Comparison of ENCODE assay signal across 20 cellular contexts in the genomic region with DNA sequence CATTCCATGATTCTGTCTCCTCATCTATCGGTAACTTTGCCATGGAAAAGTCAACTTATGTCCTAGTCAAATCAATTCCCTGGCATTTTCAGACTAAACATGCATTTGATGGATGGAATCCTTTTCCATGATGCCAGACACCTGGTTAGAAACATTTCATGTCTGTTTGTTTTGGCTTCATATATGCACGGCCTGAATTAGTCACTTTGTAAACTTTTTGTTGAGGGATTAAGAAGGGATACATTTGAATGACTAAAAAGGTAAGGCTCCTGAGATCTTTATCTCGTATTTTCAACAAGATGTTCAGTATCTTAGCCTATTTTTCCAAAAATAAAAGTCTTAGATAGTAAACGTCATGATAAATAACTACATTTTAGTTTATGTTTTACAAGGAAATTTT.
"Had no signal": no experiment of that assay in that cellular context is flagged by ENCODE, and none has a peak within 500 bp of the region (broad histone marks: within the 10 kb centered on the region; RNA-seq: fewer than 3 reads in every experiment).

No MANE protein-coding gene starts in this region.

- H3K9me3 ChIP-seq: SJSA1 had no signal

- H3K27me3 ChIP-seq: SJSA1 had no signal

- DNase-seq: IMR-90, Karpas-422, KG1, MM.1S, NCI-H1092 treated with DMSO at 0.1 percent for 48 hours, NCI-H1436, NCI-H187 treated with DMSO at 0.1 percent for 48 hours, NCI-H2029 treated with DMSO at 0.1 percent for 48 hours, NCI-H2171 treated with DMSO at 0.1 percent for 48 hours, NCI-H345, NCI-H446 treated with DMSO at 0.1 percent for 48 hours, NCI-H524, NCI-H526 treated with DMSO at 0.1 percent for 48 hours, NCI-H748 treated with DMSO at 0.1 percent for 48 hours, Right ventricle myocardium superior, SIG-M5, SW 1271, T-cell had no signal

- H3K4me1 ChIP-seq: SJSA1 had no signal

- H3K36me3 ChIP-seq: SJSA1 had no signal

- H3K4me3 ChIP-seq: SJSA1, SK-N-MC had no signal

- H3K27ac ChIP-seq: SJSA1, SK-N-MC had no signal
